1 cellular context compared by ENCODE assay signal in the genomic region with DNA sequence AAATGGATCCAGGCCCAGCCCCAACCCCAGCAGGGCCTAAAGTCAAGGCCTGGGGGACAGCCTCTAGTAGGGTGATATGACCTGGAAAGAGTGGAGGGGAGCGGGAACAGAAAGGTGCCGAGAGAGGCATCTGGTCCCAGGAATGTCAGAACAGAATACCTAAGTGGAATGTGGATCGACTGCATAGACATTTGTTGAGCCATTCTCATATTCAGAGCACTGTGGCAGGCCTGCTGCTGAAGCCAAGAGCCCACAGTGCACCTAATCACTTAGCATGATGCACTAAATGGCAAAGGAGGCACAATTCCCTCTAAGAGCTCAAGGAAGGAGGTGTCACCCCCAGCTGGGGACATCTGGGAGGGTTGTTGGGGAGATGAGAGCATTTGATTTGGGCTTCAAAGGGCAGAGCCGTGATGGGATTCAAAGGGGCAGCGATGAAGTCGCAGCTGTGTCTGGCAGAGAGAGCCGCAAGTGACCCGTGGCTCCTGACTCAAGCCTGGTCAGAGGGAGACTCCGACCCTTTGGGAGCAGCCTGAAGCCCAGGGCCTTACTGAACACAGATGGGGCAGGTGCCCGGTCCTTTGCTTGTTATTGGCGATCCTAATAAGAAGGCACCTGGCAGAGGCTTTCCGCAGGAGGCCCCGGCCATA.
TF ChIP-seq lines count a peak whose summit lies in the region.

No MANE protein-coding gene starts in this region.

TF ChIP-seq in A549, 52 proteins besides CTCF, POLR2A, EP300 and RAD21 (continued from another document):
- TF ChIP-seq, protein P1, sequence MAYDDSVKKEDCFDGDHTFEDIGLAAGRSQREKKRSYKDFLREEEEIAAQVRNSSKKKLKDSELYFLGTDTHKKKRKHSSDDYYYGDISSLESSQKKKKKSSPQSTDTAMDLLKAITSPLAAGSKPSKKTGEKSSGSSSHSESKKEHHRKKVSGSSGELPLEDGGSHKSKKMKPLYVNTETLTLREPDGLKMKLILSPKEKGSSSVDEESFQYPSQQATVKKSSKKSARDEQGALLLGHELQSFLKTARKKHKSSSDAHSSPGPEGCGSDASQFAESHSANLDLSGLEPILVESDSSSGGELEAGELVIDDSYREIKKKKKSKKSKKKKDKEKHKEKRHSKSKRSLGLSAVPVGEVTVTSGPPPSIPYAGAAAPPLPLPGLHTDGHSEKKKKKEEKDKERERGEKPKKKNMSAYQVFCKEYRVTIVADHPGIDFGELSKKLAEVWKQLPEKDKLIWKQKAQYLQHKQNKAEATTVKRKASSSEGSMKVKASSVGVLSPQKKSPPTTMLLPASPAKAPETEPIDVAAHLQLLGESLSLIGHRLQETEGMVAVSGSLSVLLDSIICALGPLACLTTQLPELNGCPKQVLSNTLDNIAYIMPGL (CRISPR knock-in tag; IDR thresholded peaks at IDR 0.05; ENCODE audit: borderline replicate concordance): no peak
- TF ChIP-seq CEBPB (IDR thresholded peaks at IDR 0.05): no peak
- no peak for TF ChIP-seq ZSCAN20 (CRISPR knock-in tag; IDR thresholded peaks at IDR 0.05)
TF ChIP-seq in A549: peak in this region for 0.
